ENCODE assay signal across 24 cellular contexts in the genomic region with DNA sequence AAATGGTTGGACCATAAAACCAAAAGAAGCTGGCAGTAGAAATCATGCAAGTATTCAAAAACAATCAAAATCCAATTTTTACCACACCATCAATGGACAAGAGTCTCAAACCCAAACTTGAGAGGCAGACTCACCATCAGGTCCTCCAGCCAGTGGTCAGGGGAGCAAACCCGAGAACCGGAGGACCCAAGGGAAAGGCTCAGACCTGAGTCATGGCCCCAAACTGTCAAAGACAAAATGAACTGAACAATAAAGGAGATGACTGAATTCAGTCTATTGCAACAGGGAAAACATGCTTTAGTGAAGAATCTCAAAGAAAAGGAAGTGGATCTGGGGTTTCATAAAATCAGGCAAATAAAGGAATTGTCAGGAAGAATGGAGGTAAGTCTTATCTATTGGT.
DNase-seq lines count a peak whose midpoint lies in the region; ATAC-seq, FAIRE-seq and TF ChIP-seq lines count a peak whose summit lies in the region.
"Had no signal": no experiment of that assay in that cellular context is flagged by ENCODE, and none has a peak within 500 bp of the region (broad histone marks: within the 10 kb centered on the region; RNA-seq: fewer than 3 reads in every experiment).

No MANE protein-coding gene starts in this region.

- H3K4me1 ChIP-seq in esophagus muscularis mucosa: no peaks in the 10 kb centered on the region

- H3K27ac Mint-ChIP-seq in activated T-helper 17 cell treated with anti-CD3 and anti-CD28 coated beads, Interleukin-2, amount 50 U/mL, for 72 hours: peak overlapping the region; percentile 5
- no peak overlapping the region for H3K27ac Mint-ChIP-seq in MCF 10A (ENCODE audit: low read depth, unreplicated experiment)
- H3K27ac Mint-ChIP-seq in activated T-cell treated with anti-CD3 and anti-CD28 coated beads, Interleukin-2, amount 50 U/mL, for 24 hours: no peak overlapping the region
- H3K27ac Mint-ChIP-seq: B cell; CD4-positive, CD25-positive, alpha-beta regulatory T cell; CD8-positive, alpha-beta memory T cell; GM23338; H9 had no signal

- 90% methylated on average over 2 of the region's 2 CpGs for WGBS in esophagus muscularis mucosa

- CTCF ChIA-PET in MCF 10A (lab: Yijun Ruan, JAX): interaction anchor here (0.6 to 1.4 kb wide), 5 partner anchors 142 to 1195 kb away, joined by 3 to 4 read pairs (median 3); no protein-coding TSS in a partner anchor

- TF ChIP-seq POLR2A in GM12892 (IDR thresholded peaks at IDR 0.05; ENCODE audit: low read depth, low read length) (no peak), esophagus muscularis mucosa (IDR thresholded peaks at IDR 0.05; ENCODE audit: low read depth) (no peak)

- no peaks in the 10 kb centered on the region for H3K36me3 ChIP-seq in esophagus muscularis mucosa
- H3K36me3 ChIP-seq: BLaER1 had no signal

- no peaks in the 10 kb centered on the region for H3K9me3 ChIP-seq in esophagus muscularis mucosa
- H3K9me3 ChIP-seq: BLaER1 had no signal

- H3K4me3 Mint-ChIP-seq in activated T-helper 17 cell treated with anti-CD3 and anti-CD28 coated beads, Interleukin-2, amount 50 U/mL, for 72 hours: no peak overlapping the region
- no peak overlapping the region for H3K4me3 Mint-ChIP-seq in MCF 10A (ENCODE audit: unreplicated experiment)
- no peak overlapping the region for H3K4me3 Mint-ChIP-seq in activated T-cell treated with anti-CD3 and anti-CD28 coated beads, Interleukin-2, amount 50 U/mL, for 24 hours
- H3K4me3 Mint-ChIP-seq: B cell; CD8-positive, alpha-beta memory T cell; GM23338; H9 had no signal

- FAIRE-seq in GM12892 (lab: Jason Lieb, UNC): peak; percentile 14
- FAIRE-seq: A204.1, D721Med, GM12878, GM18507 had no signal

- intact Hi-C loops in MCF 10A (cut with micrococcal nuclease) (no loop called here), esophagus muscularis mucosa (cut with DNase I) (no loop called here)

- POLR2A ChIA-PET in MCF 10A (lab: Yijun Ruan, JAX): no interaction called here

- TF ChIP-seq CTCF in MCF 10A (IDR thresholded peaks at IDR 0.05; ENCODE audit: unreplicated experiment) (no peak), esophagus muscularis mucosa (IDR thresholded peaks at IDR 0.05) (no peak)

- H3K4me3 ChIP-seq in esophagus muscularis mucosa: no peak overlapping the region
- H3K4me3 ChIP-seq: BLaER1, GM12878, GM23338 had no signal

- peaks cover 10% of the 10 kb centered on the region for H3K4me1 Mint-ChIP-seq in activated T-helper 17 cell treated with anti-CD3 and anti-CD28 coated beads, Interleukin-2, amount 50 U/mL, for 72 hours
- H3K4me1 Mint-ChIP-seq in MCF 10A (ENCODE audit: insufficient read depth, unreplicated experiment): no peaks in the 10 kb centered on the region
- peaks cover 14% of the 10 kb centered on the region for H3K4me1 Mint-ChIP-seq in activated T-cell treated with anti-CD3 and anti-CD28 coated beads, Interleukin-2, amount 50 U/mL, for 24 hours (ENCODE audit: low read depth)

- H3K27me3 ChIP-seq in esophagus muscularis mucosa: no peaks in the 10 kb centered on the region
- H3K27me3 ChIP-seq: BLaER1 had no signal

- ATAC-seq in activated T-helper 17 cell treated with anti-CD3 and anti-CD28 coated beads, Interleukin-2, amount 50 U/mL, for 72 hours (replicated peaks): no peak
- ATAC-seq: GM12878, GM23338, HCT116 had no signal

- no peaks in the 10 kb centered on the region for H3K36me3 Mint-ChIP-seq in activated T-helper 17 cell treated with anti-CD3 and anti-CD28 coated beads, Interleukin-2, amount 50 U/mL, for 72 hours (ENCODE audit: low read depth)
- H3K36me3 Mint-ChIP-seq in MCF 10A (ENCODE audit: insufficient read depth, unreplicated experiment): peaks cover 6% of the 10 kb centered on the region
- H3K36me3 Mint-ChIP-seq in activated T-cell treated with anti-CD3 and anti-CD28 coated beads, Interleukin-2, amount 50 U/mL, for 24 hours (ENCODE audit: low read depth): no peaks in the 10 kb centered on the region
- H3K36me3 Mint-ChIP-seq: CD4-positive, CD25-positive, alpha-beta regulatory T cell; CD8-positive, alpha-beta memory T cell had no signal

- DNase-seq in GM12892 (ENCODE audit: insufficient read length) (no peak), islet precursor cell (peak; percentile 29), stromal cell of bone marrow (ENCODE audit: low read depth) (peak; percentile 54), MCF 10A (ENCODE audit: unreplicated experiment) (no peak), esophagus muscularis mucosa (ENCODE audit: extremely low spot score) (no peak)
- no peak for DNase-seq in activated T-cell treated with anti-CD3 and anti-CD28 coated beads, Interleukin-2, amount 50 U/mL, for 24 hours
- DNase-seq: CD4-positive, CD25-positive, alpha-beta regulatory T cell; CD8-positive, alpha-beta memory T cell; DMS 273 treated with DMSO at 0.1 percent for 48 hours; DMS79; EL; GDM1; H9 had no signal

- H3K27ac ChIP-seq in esophagus muscularis mucosa (replicated peaks in 1 of 4): no peak overlapping the region
- H3K27ac ChIP-seq: 22Rv1, BLaER1, C4-2B had no signal

- no peak for TF ChIP-seq EP300 in esophagus muscularis mucosa (IDR thresholded peaks at IDR 0.05)

- H3K9me3 Mint-ChIP-seq in activated T-helper 17 cell treated with anti-CD3 and anti-CD28 coated beads, Interleukin-2, amount 50 U/mL, for 72 hours: no peaks in the 10 kb centered on the region
- no peaks in the 10 kb centered on the region for H3K9me3 Mint-ChIP-seq in MCF 10A (ENCODE audit: unreplicated experiment)
- no peaks in the 10 kb centered on the region for H3K9me3 Mint-ChIP-seq in activated T-cell treated with anti-CD3 and anti-CD28 coated beads, Interleukin-2, amount 50 U/mL, for 24 hours
- H3K9me3 Mint-ChIP-seq: CD8-positive, alpha-beta memory T cell; H9 had no signal

- no TSS peak for BruUV-seq in MCF 10A (replicated peaks; lab: Mats Ljungman, UMichigan)

- no peaks in the 10 kb centered on the region for H3K27me3 Mint-ChIP-seq in activated T-helper 17 cell treated with anti-CD3 and anti-CD28 coated beads, Interleukin-2, amount 50 U/mL, for 72 hours
- H3K27me3 Mint-ChIP-seq in MCF 10A (ENCODE audit: insufficient read depth, unreplicated experiment): peaks cover 22% of the 10 kb centered on the region
- no peaks in the 10 kb centered on the region for H3K27me3 Mint-ChIP-seq in activated T-cell treated with anti-CD3 and anti-CD28 coated beads, Interleukin-2, amount 50 U/mL, for 24 hours
- H3K27me3 Mint-ChIP-seq: B cell had no signal

Comparison
In these comparisons a context has a peak if more than half of its experiments do, and no peak if none do; other contexts are left out.
1. DNase-seq: peak in islet precursor cell (single experiment) and stromal cell of bone marrow (single experiment); none in GM12892 (single experiment), MCF 10A (single experiment), activated T-cell treated with anti-CD3 and anti-CD28 coated beads, Interleukin-2, amount 50 U/mL, for 24 hours (single experiment) and esophagus muscularis mucosa (single experiment).